ENCODE assay signal across 10 cellular contexts in genomic region chr3:153209596-153209995, GRCh38. TPM values are rescaled to one million over a fixed set of nuclear protein-coding genes. Genes with fewer than 3 reads are reported as not detected.
DNase-seq lines count a peak whose midpoint lies in the region; FAIRE-seq and TF ChIP-seq lines count a peak whose summit lies in the region.
"Had no signal": no experiment of that assay in that cellular context is flagged by ENCODE, and none has a peak within 500 bp of the region (broad histone marks: within the 10 kb centered on the region; RNA-seq: fewer than 3 reads in every experiment).

No MANE protein-coding gene starts in this region.

- H3K4me3 Mint-ChIP-seq in CD4-positive, alpha-beta memory T cell = peak overlapping the region in 6 of 8 donors; percentile 59 to 80 (median 72)

- H3K36me3 ChIP-seq in CD4-positive, alpha-beta memory T cell (ENCODE audit: insufficient read depth, low read length) = no peaks in the 10 kb centered on the region
- H3K36me3 ChIP-seq in bronchial epithelial cell (ENCODE audit: control insufficient read depth, insufficient read depth, low read length) (no peaks in the 10 kb centered on the region), kidney epithelial cell (ENCODE audit: control insufficient read depth, insufficient read depth, low read length) (no peaks in the 10 kb centered on the region)

- no peaks in the 10 kb centered on the region for H3K27me3 Mint-ChIP-seq in CD4-positive, alpha-beta memory T cell

- no peak overlapping the region for H3K27ac ChIP-seq in CD4-positive, alpha-beta memory T cell (ENCODE audit: low read depth, low read length)
- H3K27ac ChIP-seq in caudate nucleus (ENCODE audit: low read depth, low read length) = no peak overlapping the region

- H3K4me1 ChIP-seq in CD4-positive, alpha-beta memory T cell (ENCODE audit: insufficient read depth, low read length) = peaks cover 20% of the 10 kb centered on the region

- no peaks in the 10 kb centered on the region for H3K36me3 Mint-ChIP-seq in CD4-positive, alpha-beta memory T cell

- no peak for FAIRE-seq in bronchial epithelial cell (lab: Jason Lieb, UNC)

- H3K9me3 ChIP-seq in CD4-positive, alpha-beta memory T cell (ENCODE audit: control insufficient read depth in 1 of 2, low read length in 2 of 2) = no peaks in the 10 kb centered on the region

- CTCF ChIA-PET in CD4-positive, alpha-beta memory T cell (lab: Charles Lee; ENCODE audit: partially characterized antibody) = interaction anchor here (1.0 to 8.2 kb wide), 22 partner anchors 9 to 560 kb away, joined by 3 to 117 read pairs (median 8); partner anchors contain the start of gene RAP2B

- no peak for DNase-seq in CD4-positive, alpha-beta memory T cell
- peak; percentile 91 for DNase-seq in M059J (ENCODE audit: low read depth)
- peak; percentile 85 for DNase-seq in bronchial epithelial cell (ENCODE audit: low read depth)
- peak; percentile 62 for DNase-seq in kidney epithelial cell (ENCODE audit: low read depth)
- no peak for DNase-seq in amygdala (lab: John Stamatoyannopoulos, UW)
- no peak for DNase-seq in NCI-H2029 treated with DMSO at 0.1 percent for 48 hours (lab: John Stamatoyannopoulos, UW)
- DNase-seq in caudate nucleus (lab: John Stamatoyannopoulos, UW) = no peak
- no peak for DNase-seq in stimulated activated naive CD4-positive, alpha-beta T cell treated with Interleukin-2 at 50 U/mL for 16 hours (lab: John Stamatoyannopoulos, UW)
- DNase-seq: DND-41, NCI-H2081 had no signal

- H3K27ac Mint-ChIP-seq in CD4-positive, alpha-beta memory T cell = peak overlapping the region in 5 of 7 donors; percentile 54 to 85 (median 72)

- TF ChIP-seq CTCF in bronchial epithelial cell (IDR thresholded peaks at IDR 0.05; ENCODE audit: insufficient read depth, low read length, severe bottlenecking) (no peak), kidney epithelial cell (IDR thresholded peaks at IDR 0.05; ENCODE audit: insufficient read depth, low read length, poor library complexity, severe bottlenecking) (no peak)

- POLR2A ChIA-PET in CD4-positive, alpha-beta memory T cell (lab: Charles Lee; ENCODE audit: partially characterized antibody) = interaction anchor here (0.9 to 3.5 kb wide), 8 partner anchors 12 to 166 kb away, joined by 3 to 38 read pairs (median 9); no protein-coding TSS in a partner anchor

- H3K9me3 Mint-ChIP-seq in CD4-positive, alpha-beta memory T cell = no peaks in the 10 kb centered on the region

- H3K27me3 ChIP-seq in CD4-positive, alpha-beta memory T cell (ENCODE audit: insufficient read depth, low read length) = no peaks in the 10 kb centered on the region
- H3K27me3 ChIP-seq in bronchial epithelial cell (ENCODE audit: control insufficient read depth, insufficient read depth, low read length) = no peaks in the 10 kb centered on the region
- H3K27me3 ChIP-seq in kidney epithelial cell (ENCODE audit: control insufficient read depth, insufficient read depth, low read length) = no peaks in the 10 kb centered on the region

- intact Hi-C loops in CD4-positive, alpha-beta memory T cell (cut with micrococcal nuclease) = no loop called here

- peaks cover 26 to 42% (median 33%) of the 10 kb centered on the region in 4 donors for H3K4me1 Mint-ChIP-seq in CD4-positive, alpha-beta memory T cell

- no peak overlapping the region for H3K4me3 ChIP-seq in CD4-positive, alpha-beta memory T cell (ENCODE audit: low read length in 2 of 2)
- H3K4me3 ChIP-seq in bronchial epithelial cell (ENCODE audit: low read depth, low read length) (no peak overlapping the region), kidney epithelial cell (ENCODE audit: low read depth, low read length) (no peak overlapping the region)

RNA-seq across cellular contexts. Expression of gene RAP2B, which starts 47.6 kb away (rescaled TPM):
- 10 to 100 TPM; 41.1 to 42.3 TPM for total RNA-seq in CD4-positive, alpha-beta memory T cell
- polyA plus RNA-seq in CD4-positive, alpha-beta memory T cell = 10 to 100 TPM; 13.8 to 19.6 TPM
- total RNA-seq in M059J (2014; rRNA removed; shearing (Covaris generic)) = 13.0 and 20.4 TPM in 2 replicates
- total RNA-seq in bronchial epithelial cell (17.2 and 29.0 TPM in 2 replicates), kidney epithelial cell (43.6 and 45.1 TPM in 2 replicates)

Comparison
In these comparisons a context has a peak if more than half of its experiments do, and no peak if none do; other contexts are left out.
1. DNase-seq: peak in M059J (single experiment), bronchial epithelial cell (single experiment) and kidney epithelial cell (single experiment); none in CD4-positive, alpha-beta memory T cell (0 of 5), amygdala (0 of 56), NCI-H2029 treated with DMSO at 0.1 percent for 48 hours (single experiment), caudate nucleus (0 of 61) and stimulated activated naive CD4-positive, alpha-beta T cell treated with Interleukin-2 at 50 U/mL for 16 hours (single experiment).